ENCODE assay signal across 11 cellular contexts in genomic region chr10:88082391-88082790, GRCh38.
A peak's percentile ranks its signal among the peaks of the same experiment; 100 is the strongest.
DNase-seq lines count a peak whose midpoint lies in the region; ATAC-seq and TF ChIP-seq lines count a peak whose summit lies in the region.
"Had no signal": no experiment of that assay in that cellular context is flagged by ENCODE, and none has a peak within 500 bp of the region (broad histone marks: within the 10 kb centered on the region; RNA-seq: fewer than 3 reads in every experiment).

No MANE protein-coding gene starts in this region.

- H3K36me3 Mint-ChIP-seq in activated CD4-positive, alpha-beta T cell treated with anti-CD3 and anti-CD28 coated beads for 36 hours (ENCODE audit: low read depth) = peaks cover 3% of the 10 kb centered on the region

- DNase-seq in PC-9 (no peak), kidney glomerular epithelial cell (lab: John Stamatoyannopoulos, UW) (no peak)
- DNase-seq in activated effector memory CD4-positive, alpha-beta T cell treated with anti-CD3 and anti-CD28 coated beads, Interleukin-2, amount 50 U/mL, for 16 hours = no peak
- no peak for DNase-seq in activated CD4-positive, alpha-beta T cell treated with anti-CD3 and anti-CD28 coated beads for 36 hours
- DNase-seq in stimulated activated CD4-positive, alpha-beta T cell treated with anti-CD3 and anti-CD28 coated beads, Interleukin-2, amount 100 ng/mL, for 48 hours = no peak
- DNase-seq: activated CD8-positive, alpha-beta memory T cell treated with anti-CD3 and anti-CD28 coated beads, Interleukin-2, amount 50 U/mL, for 4 hours; NCI-H1436 treated with DMSO at 0.1 percent for 48 hours; T1000 had no signal

- no peak overlapping the region for H3K27ac Mint-ChIP-seq in activated CD4-positive, alpha-beta T cell treated with anti-CD3 and anti-CD28 coated beads for 36 hours

- no peaks in the 10 kb centered on the region for H3K9me3 ChIP-seq in PC-9 (ENCODE audit: insufficient read depth, low read depth)

- TF ChIP-seq CTCF in PC-9 (conservative IDR thresholded peaks at IDR 0.05) = no peak

- H3K4me1 ChIP-seq in PC-9 (replicated peaks; ENCODE audit: insufficient read depth) = peaks cover 20% of the 10 kb centered on the region

- intact Hi-C loops in PC-9 (cut with micrococcal nuclease; ENCODE audit: unreplicated experiment) = no loop called here
- intact Hi-C loops in activated CD4-positive, alpha-beta T cell treated with anti-CD3 and anti-CD28 coated beads for 36 hours (cut with DNase I, micrococcal nuclease) = no loop called here

- CTCF ChIA-PET in PC-9 (lab: Charles Lee) = no interaction called here
- CTCF ChIA-PET in activated CD4-positive, alpha-beta T cell treated with anti-CD3 and anti-CD28 coated beads for 36 hours (lab: Charles Lee) = interaction anchor here (0.6 kb wide), 1 partner anchor 17 kb away, joined by 3 read pairs; no protein-coding TSS in a partner anchor

- POLR2A ChIA-PET in PC-9 (lab: Charles Lee; ENCODE audit: unreplicated experiment) = no interaction called here
- POLR2A ChIA-PET in activated CD4-positive, alpha-beta T cell treated with anti-CD3 and anti-CD28 coated beads for 36 hours (lab: Charles Lee) = no interaction called here

- no peaks in the 10 kb centered on the region for H3K36me3 ChIP-seq in PC-9 (ENCODE audit: low read depth)

- no peaks in the 10 kb centered on the region for H3K9me3 Mint-ChIP-seq in activated CD4-positive, alpha-beta T cell treated with anti-CD3 and anti-CD28 coated beads for 36 hours (ENCODE audit: low read depth)

- ATAC-seq in GM18505 (IDR thresholded peaks at IDR 0.05; ENCODE audit: unreplicated experiment) = peak; percentile 25
- peak; percentile 27 for ATAC-seq in GM21423 (IDR thresholded peaks at IDR 0.05; ENCODE audit: unreplicated experiment)
- peak; percentile 14 for ATAC-seq in HG03064 (IDR thresholded peaks at IDR 0.05; ENCODE audit: low read depth, unreplicated experiment)
- ATAC-seq in activated CD4-positive, alpha-beta T cell treated with anti-CD3 and anti-CD28 coated beads for 36 hours = no peak

- no TSS peak for BruUV-seq in PC-9 (replicated peaks; lab: Mats Ljungman, UMichigan)

- no peak for TF ChIP-seq POLR2A in GM18505 (IDR thresholded peaks at IDR 0.05; ENCODE audit: borderline replicate concordance, extremely low read depth, insufficient read depth, insufficient read length)

- H3K9me2 ChIP-seq in PC-9 (ENCODE audit: insufficient read depth) = no peaks in the 10 kb centered on the region

- no peak overlapping the region for H3K4me3 ChIP-seq in PC-9

- peak overlapping the region; percentile 15; the same call in 1 of the 2 replicates for H3K4me2 ChIP-seq in PC-9

- H3K27me3 ChIP-seq in PC-9 (ENCODE audit: insufficient read depth, low read depth) = no peaks in the 10 kb centered on the region

- peaks cover 17% of the 10 kb centered on the region for H3K27me3 Mint-ChIP-seq in activated CD4-positive, alpha-beta T cell treated with anti-CD3 and anti-CD28 coated beads for 36 hours

- peak overlapping the region; percentile 39; the same call in 1 of the 2 replicates for H2AFZ ChIP-seq in PC-9

- no peaks in the 10 kb centered on the region for H3F3A ChIP-seq in PC-9 (ENCODE audit: insufficient read depth, low read depth)

- H3K4me3 Mint-ChIP-seq in activated CD4-positive, alpha-beta T cell treated with anti-CD3 and anti-CD28 coated beads for 36 hours = no peak overlapping the region

- no peaks in the 10 kb centered on the region for H3K79me2 ChIP-seq in PC-9 (ENCODE audit: low read depth)

- no peak overlapping the region for H3K27ac ChIP-seq in PC-9

- H3K4me1 Mint-ChIP-seq in activated CD4-positive, alpha-beta T cell treated with anti-CD3 and anti-CD28 coated beads for 36 hours = peaks cover 4% of the 10 kb centered on the region

- no peaks in the 10 kb centered on the region for H4K20me1 ChIP-seq in PC-9 (ENCODE audit: insufficient read depth)
